8 cellular contexts compared by ENCODE assay signal in genomic region chr14:31668348-31668747, GRCh38.
"Had no signal": no experiment of that assay in that cellular context is flagged by ENCODE, and none has a peak within 500 bp of the region (broad histone marks: within the 10 kb centered on the region; RNA-seq: fewer than 3 reads in every experiment).

No MANE protein-coding gene starts in this region.

- FAIRE-seq: G401.6, GM12878, GM12891, GM12892, GM18507, GM19239 had no signal

- ATAC-seq: GM12878 had no signal

- H3K4me3 ChIP-seq: GM12878 had no signal

- DNase-seq: GDM1, GF-D8 had no signal
